Comparison of ENCODE assay signal across 11 cellular contexts in the genomic region with DNA sequence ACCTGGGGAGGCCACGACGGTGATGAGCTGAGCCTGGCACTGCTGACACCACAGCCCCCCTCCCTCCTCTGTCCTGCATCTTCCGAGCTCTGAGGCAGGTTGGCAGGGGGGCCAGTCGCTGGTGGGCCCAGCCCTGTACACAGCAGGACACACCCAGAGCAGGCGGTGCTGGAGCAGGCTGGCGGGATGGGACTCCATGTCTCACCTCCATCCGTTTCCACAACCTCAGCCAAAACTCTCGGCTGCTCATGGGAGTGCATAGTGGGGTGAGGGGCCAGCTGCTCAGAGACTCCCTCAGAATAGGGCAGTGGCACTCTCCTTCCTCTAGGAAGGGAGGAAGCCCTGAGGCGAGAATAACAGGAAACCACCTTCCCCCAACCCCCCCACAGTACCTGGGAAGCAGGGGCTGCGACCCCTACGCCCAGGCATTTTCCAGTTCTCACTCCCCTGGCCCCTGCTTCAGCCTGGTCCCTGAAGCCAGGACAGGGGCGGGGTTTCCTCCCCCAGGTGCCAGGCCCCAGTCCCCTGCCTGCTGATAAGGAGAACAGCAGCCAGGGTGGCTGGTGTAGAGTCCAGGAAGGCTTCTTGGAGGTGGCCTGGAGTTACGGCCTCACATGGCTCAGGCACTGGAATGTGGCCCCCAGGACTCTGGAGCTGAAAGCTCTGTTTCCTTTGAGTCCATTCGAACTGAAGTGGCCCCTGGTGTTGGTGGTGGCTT. TPM values are rescaled to one million over a fixed set of nuclear protein-coding genes. Genes with fewer than 3 reads are reported as not detected.
DNase-seq lines count a peak whose midpoint lies in the region; ATAC-seq and TF ChIP-seq lines count a peak whose summit lies in the region.
"Had no signal": no experiment of that assay in that cellular context is flagged by ENCODE, and none has a peak within 500 bp of the region (broad histone marks: within the 10 kb centered on the region; RNA-seq: fewer than 3 reads in every experiment).

No MANE protein-coding gene starts in this region.

- peak overlapping the region; percentile 50 for H3K27ac ChIP-seq in urinary bladder (ENCODE audit: low read depth)
- H3K27ac ChIP-seq: tibial artery had no signal

- no peak for DNase-seq in activated naive CD4-positive, alpha-beta T cell treated with anti-CD3 and anti-CD28 coated beads, Interleukin-2, amount 50 U/mL, for 72 hours (ENCODE audit: low spot score in 2 of 2)
- no peak for DNase-seq in activated naive CD4-positive, alpha-beta T cell treated with Interleukin-2 at 50 U/mL for 16 hours
- DNase-seq in choroid plexus epithelial cell (ENCODE audit: low read depth) (peak; percentile 20), lung microvascular endothelial cell (ENCODE audit: low read depth in 2 of 2) (peak; percentile 40 to 94), NCI-H1417 (lab: John Stamatoyannopoulos, UW) (no peak)
- DNase-seq: activated B cell treated with CpG ODN at 0.5 μM for 24 hours, HCEC 1CT, tibial artery had no signal

- no peak for TF ChIP-seq CTCF in choroid plexus epithelial cell (conservative IDR thresholded peaks at IDR 0.05; ENCODE audit: low read depth, low read length)

- WGBS in urinary bladder: 21% methylated on average over 14 of the region's 14 CpGs

- H3K9me3 Mint-ChIP-seq in activated naive CD4-positive, alpha-beta T cell treated with anti-CD3 and anti-CD28 coated beads, Interleukin-2, amount 50 U/mL, for 72 hours: no peaks in the 10 kb centered on the region
- H3K9me3 Mint-ChIP-seq: activated B cell treated with CpG ODN at 0.5 μM for 24 hours had no signal

- ATAC-seq in activated naive CD4-positive, alpha-beta T cell treated with anti-CD3 and anti-CD28 coated beads, Interleukin-2, amount 50 U/mL, for 72 hours: no peak
- ATAC-seq in HG03565 (IDR thresholded peaks at IDR 0.05; ENCODE audit: unreplicated experiment): no peak
- no peak for ATAC-seq in HG02642 (IDR thresholded peaks at IDR 0.05; ENCODE audit: poor library complexity, unreplicated experiment)

- H3K4me3 ChIP-seq in choroid plexus epithelial cell (ENCODE audit: low read depth, low read length) (no peak overlapping the region), urinary bladder (ENCODE audit: low read depth, low read length) (no peak overlapping the region)
- H3K4me3 ChIP-seq: tibial artery had no signal

- H3K36me3 ChIP-seq in urinary bladder (ENCODE audit: insufficient read depth): no peaks in the 10 kb centered on the region
- H3K36me3 ChIP-seq: tibial artery had no signal

- peaks cover 2% of the 10 kb centered on the region for H3K4me1 ChIP-seq in urinary bladder (ENCODE audit: insufficient read depth)

- H3K36me3 Mint-ChIP-seq in activated naive CD4-positive, alpha-beta T cell treated with anti-CD3 and anti-CD28 coated beads, Interleukin-2, amount 50 U/mL, for 72 hours: peaks cover 0 to 4% of the 10 kb centered on the region in 2 donors

- peak overlapping the region; percentile 56 to 74 for H3K27ac Mint-ChIP-seq in activated naive CD4-positive, alpha-beta T cell treated with anti-CD3 and anti-CD28 coated beads, Interleukin-2, amount 50 U/mL, for 72 hours
- H3K27ac Mint-ChIP-seq: activated B cell treated with CpG ODN at 0.5 μM for 24 hours had no signal

RNA-seq across cellular contexts. Expression of a gene that starts 3.2 kb away (rescaled TPM):
- 10 to 100 TPM in 1 of 2 donors, 1 to 10 TPM in 1; 3.2 to 12.8 TPM for total RNA-seq in activated naive CD4-positive, alpha-beta T cell treated with anti-CD3 and anti-CD28 coated beads, Interleukin-2, amount 50 U/mL, for 72 hours
- total RNA-seq in lung microvascular endothelial cell: 4.6 and 8.9 TPM in 2 replicates
- total RNA-seq in urinary bladder: 5.4 TPM
- polyA plus RNA-seq in urinary bladder: 6.6 TPM

RNA-seq across cellular contexts. Expression of a gene that starts 12.7 kb away (rescaled TPM):
- total RNA-seq in activated naive CD4-positive, alpha-beta T cell treated with anti-CD3 and anti-CD28 coated beads, Interleukin-2, amount 50 U/mL, for 72 hours: under 1 TPM; 0.16 to 0.86 TPM
- total RNA-seq in lung microvascular endothelial cell: 6.5 and 18.3 TPM in 2 replicates
- 4.0 TPM for total RNA-seq in urinary bladder
- polyA plus RNA-seq in urinary bladder: 5.4 TPM

RNA-seq across cellular contexts. Expression of a gene that starts 22.4 kb away (rescaled TPM):
- total RNA-seq in activated naive CD4-positive, alpha-beta T cell treated with anti-CD3 and anti-CD28 coated beads, Interleukin-2, amount 50 U/mL, for 72 hours: 100 to 1,000 TPM; 206 to 293 TPM
- 590 and 952 TPM in 2 replicates for total RNA-seq in lung microvascular endothelial cell
- total RNA-seq in urinary bladder: 103 TPM
- 492 TPM for polyA plus RNA-seq in urinary bladder

RNA-seq across cellular contexts. Expression of a gene that starts 45.4 kb away (rescaled TPM):
- 10 to 100 TPM; 20.8 to 37.5 TPM for total RNA-seq in activated naive CD4-positive, alpha-beta T cell treated with anti-CD3 and anti-CD28 coated beads, Interleukin-2, amount 50 U/mL, for 72 hours
- total RNA-seq in lung microvascular endothelial cell (2.2 and 9.5 TPM in 2 replicates), urinary bladder (29.1 TPM)
- 8.4 TPM for polyA plus RNA-seq in urinary bladder

RNA-seq across cellular contexts. Expression of a gene that starts 53.3 kb away (rescaled TPM):
- 10 to 100 TPM; 50.6 to 52.5 TPM for total RNA-seq in activated naive CD4-positive, alpha-beta T cell treated with anti-CD3 and anti-CD28 coated beads, Interleukin-2, amount 50 U/mL, for 72 hours
- total RNA-seq in lung microvascular endothelial cell (35.7 and 47.4 TPM in 2 replicates), urinary bladder (22.5 TPM)
- 109 TPM for polyA plus RNA-seq in urinary bladder

Comparison
In these comparisons a context has a peak if more than half of its experiments do, and no peak if none do; other contexts are left out.
1. DNase-seq: peak in choroid plexus epithelial cell (single experiment) and lung microvascular endothelial cell (2 of 2); none in activated naive CD4-positive, alpha-beta T cell treated with anti-CD3 and anti-CD28 coated beads, Interleukin-2, amount 50 U/mL, for 72 hours (0 of 2), activated naive CD4-positive, alpha-beta T cell treated with Interleukin-2 at 50 U/mL for 16 hours (single experiment) and NCI-H1417 (0 of 3).